In the genomic region with DNA sequence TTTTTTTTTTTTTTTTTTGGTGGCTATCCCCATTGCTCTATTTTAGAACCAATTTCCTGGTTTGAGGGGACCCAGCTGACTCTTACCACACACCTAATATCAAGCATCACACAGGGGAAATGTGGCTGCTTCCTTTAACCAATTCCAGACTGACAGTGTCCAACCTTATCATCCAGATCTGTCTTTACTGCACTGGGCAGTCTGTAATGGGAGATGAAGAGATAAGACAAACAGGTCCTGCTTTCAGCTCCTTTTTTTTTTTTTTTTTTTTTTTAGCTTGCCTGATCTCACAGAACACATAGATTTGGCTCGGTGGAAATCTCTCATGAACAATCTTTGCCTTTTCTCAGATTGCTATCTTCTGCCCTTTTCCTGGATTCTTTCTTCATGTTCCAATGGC, we compare ENCODE assay signal across 16 cellular contexts.
DNase-seq lines count a peak whose midpoint lies in the region; ATAC-seq and TF ChIP-seq lines count a peak whose summit lies in the region.
"Had no signal": no experiment of that assay in that cellular context is flagged by ENCODE, and none has a peak within 500 bp of the region (broad histone marks: within the 10 kb centered on the region; RNA-seq: fewer than 3 reads in every experiment).

No MANE protein-coding gene starts in this region.

- no peaks in the 10 kb centered on the region for H3F3A ChIP-seq in GM23338 (replicated peaks; ENCODE audit: low read depth)

- H3K4me3 ChIP-seq in GM23338 (no peak overlapping the region), prostate gland (no peak overlapping the region)

- ATAC-seq in GM23338 (no peak), Right ventricle myocardium inferior (no peak)

- no peak overlapping the region for H3K27ac Mint-ChIP-seq in GM23338
- H3K27ac Mint-ChIP-seq in chondrocyte (ENCODE audit: unreplicated experiment): no peak overlapping the region
- H3K27ac Mint-ChIP-seq: CD4-positive, alpha-beta memory T cell had no signal

- intact Hi-C loops in prostate gland (cut with DNase I) (no loop called here), Right ventricle myocardium inferior (cut with DNase I) (no loop called here)

- no peaks in the 10 kb centered on the region for H3K79me2 ChIP-seq in GM23338 (replicated peaks; ENCODE audit: insufficient read depth)

- H3K4me1 ChIP-seq in GM23338 (ENCODE audit: insufficient read depth): peaks cover 19% of the 10 kb centered on the region; the same call in 1 of the 2 replicates
- H3K4me1 ChIP-seq in prostate gland (replicated peaks): no peaks in the 10 kb centered on the region
- H3K4me1 ChIP-seq: Caco-2 had no signal

- no peaks in the 10 kb centered on the region for H3K9me3 ChIP-seq in prostate gland
- H3K9me3 ChIP-seq: Caco-2 had no signal

- 30% methylated on average over 1 of the region's 1 CpG for WGBS in prostate gland

- H3K27me3 ChIP-seq in GM23338 (ENCODE audit: insufficient read depth) (no peaks in the 10 kb centered on the region), prostate gland (replicated peaks; ENCODE audit: insufficient read depth) (no peaks in the 10 kb centered on the region)

- TF ChIP-seq CTCF in GM23338 (conservative IDR thresholded peaks at IDR 0.05; ENCODE audit: low read depth in 2 of 2) (no peak), chondrocyte (IDR thresholded peaks at IDR 0.05) (no peak), prostate gland (IDR thresholded peaks at IDR 0.05) (no peak)

- no peaks in the 10 kb centered on the region for H4K20me1 ChIP-seq in GM23338 (replicated peaks; ENCODE audit: insufficient read depth)

- H2AFZ ChIP-seq in GM23338: peak overlapping the region; percentile 47; the same call in 1 of the 2 replicates

- H3K27me3 Mint-ChIP-seq in GM23338 (ENCODE audit: insufficient read depth, low read depth, poor library complexity): no peaks in the 10 kb centered on the region
- peaks cover 12% of the 10 kb centered on the region for H3K27me3 Mint-ChIP-seq in chondrocyte (ENCODE audit: low read depth)
- H3K27me3 Mint-ChIP-seq: CD4-positive, alpha-beta memory T cell had no signal

- no peak for TF ChIP-seq POLR2A in prostate gland (IDR thresholded peaks at IDR 0.05)

- DNase-seq in GM23338 (ENCODE audit: low spot score): no peak
- DNase-seq in SK-N-DZ (ENCODE audit: low spot score): peak; percentile 81
- peak; percentile 81 for DNase-seq in islet precursor cell
- DNase-seq in chondrocyte (ENCODE audit: low spot score): no peak
- DNase-seq in prostate gland (ENCODE audit: low spot score): no peak
- no peak for DNase-seq in Right ventricle myocardium inferior (ENCODE audit: missing footprints)
- DNase-seq in DMS79 treated with DMSO at 0.1 percent for 48 hours (lab: John Stamatoyannopoulos, UW): no peak
- DNase-seq: C1 segment of cervical spinal cord; Caco-2; CD4-positive, alpha-beta memory T cell; DMS153; EL; GF-D8; GOT3; H7; HCEC 1CT had no signal

- no peak overlapping the region for H3K4me2 ChIP-seq in GM23338

- H3K36me3 Mint-ChIP-seq in GM23338 (ENCODE audit: low read depth) (no peaks in the 10 kb centered on the region), chondrocyte (ENCODE audit: low read depth) (no peaks in the 10 kb centered on the region)
- H3K36me3 Mint-ChIP-seq: CD4-positive, alpha-beta memory T cell had no signal

- H3K9me2 ChIP-seq in GM23338 (ENCODE audit: insufficient read depth): no peaks in the 10 kb centered on the region

- H3K9me3 Mint-ChIP-seq in GM23338: no peaks in the 10 kb centered on the region
- H3K9me3 Mint-ChIP-seq in chondrocyte (ENCODE audit: low read depth): no peaks in the 10 kb centered on the region

- H3K27ac ChIP-seq in GM23338 (ENCODE audit: low read depth) (no peak overlapping the region), prostate gland (no peak overlapping the region)

- H3K4me3 Mint-ChIP-seq in GM23338 (no peak overlapping the region), chondrocyte (ENCODE audit: unreplicated experiment) (no peak overlapping the region)
- H3K4me3 Mint-ChIP-seq: CD4-positive, alpha-beta memory T cell had no signal

- no peaks in the 10 kb centered on the region for H3K36me3 ChIP-seq in GM23338 (ENCODE audit: insufficient read depth)
- no peaks in the 10 kb centered on the region for H3K36me3 ChIP-seq in prostate gland

- H3K4me1 Mint-ChIP-seq in GM23338 (peaks cover 7% of the 10 kb centered on the region; the same call in 2 of the 3 replicates), chondrocyte (ENCODE audit: low read depth) (no peaks in the 10 kb centered on the region)
- H3K4me1 Mint-ChIP-seq: CD4-positive, alpha-beta memory T cell had no signal

TF ChIP-seq in GM23338, 12 proteins besides CTCF, POLR2A, EP300 and RAD21 (continues in another document):
- no peak for TF ChIP-seq ZNF331 (CRISPR knock-in tag; IDR thresholded peaks at IDR 0.05; ENCODE audit: low read depth)
- TF ChIP-seq, protein P1, sequence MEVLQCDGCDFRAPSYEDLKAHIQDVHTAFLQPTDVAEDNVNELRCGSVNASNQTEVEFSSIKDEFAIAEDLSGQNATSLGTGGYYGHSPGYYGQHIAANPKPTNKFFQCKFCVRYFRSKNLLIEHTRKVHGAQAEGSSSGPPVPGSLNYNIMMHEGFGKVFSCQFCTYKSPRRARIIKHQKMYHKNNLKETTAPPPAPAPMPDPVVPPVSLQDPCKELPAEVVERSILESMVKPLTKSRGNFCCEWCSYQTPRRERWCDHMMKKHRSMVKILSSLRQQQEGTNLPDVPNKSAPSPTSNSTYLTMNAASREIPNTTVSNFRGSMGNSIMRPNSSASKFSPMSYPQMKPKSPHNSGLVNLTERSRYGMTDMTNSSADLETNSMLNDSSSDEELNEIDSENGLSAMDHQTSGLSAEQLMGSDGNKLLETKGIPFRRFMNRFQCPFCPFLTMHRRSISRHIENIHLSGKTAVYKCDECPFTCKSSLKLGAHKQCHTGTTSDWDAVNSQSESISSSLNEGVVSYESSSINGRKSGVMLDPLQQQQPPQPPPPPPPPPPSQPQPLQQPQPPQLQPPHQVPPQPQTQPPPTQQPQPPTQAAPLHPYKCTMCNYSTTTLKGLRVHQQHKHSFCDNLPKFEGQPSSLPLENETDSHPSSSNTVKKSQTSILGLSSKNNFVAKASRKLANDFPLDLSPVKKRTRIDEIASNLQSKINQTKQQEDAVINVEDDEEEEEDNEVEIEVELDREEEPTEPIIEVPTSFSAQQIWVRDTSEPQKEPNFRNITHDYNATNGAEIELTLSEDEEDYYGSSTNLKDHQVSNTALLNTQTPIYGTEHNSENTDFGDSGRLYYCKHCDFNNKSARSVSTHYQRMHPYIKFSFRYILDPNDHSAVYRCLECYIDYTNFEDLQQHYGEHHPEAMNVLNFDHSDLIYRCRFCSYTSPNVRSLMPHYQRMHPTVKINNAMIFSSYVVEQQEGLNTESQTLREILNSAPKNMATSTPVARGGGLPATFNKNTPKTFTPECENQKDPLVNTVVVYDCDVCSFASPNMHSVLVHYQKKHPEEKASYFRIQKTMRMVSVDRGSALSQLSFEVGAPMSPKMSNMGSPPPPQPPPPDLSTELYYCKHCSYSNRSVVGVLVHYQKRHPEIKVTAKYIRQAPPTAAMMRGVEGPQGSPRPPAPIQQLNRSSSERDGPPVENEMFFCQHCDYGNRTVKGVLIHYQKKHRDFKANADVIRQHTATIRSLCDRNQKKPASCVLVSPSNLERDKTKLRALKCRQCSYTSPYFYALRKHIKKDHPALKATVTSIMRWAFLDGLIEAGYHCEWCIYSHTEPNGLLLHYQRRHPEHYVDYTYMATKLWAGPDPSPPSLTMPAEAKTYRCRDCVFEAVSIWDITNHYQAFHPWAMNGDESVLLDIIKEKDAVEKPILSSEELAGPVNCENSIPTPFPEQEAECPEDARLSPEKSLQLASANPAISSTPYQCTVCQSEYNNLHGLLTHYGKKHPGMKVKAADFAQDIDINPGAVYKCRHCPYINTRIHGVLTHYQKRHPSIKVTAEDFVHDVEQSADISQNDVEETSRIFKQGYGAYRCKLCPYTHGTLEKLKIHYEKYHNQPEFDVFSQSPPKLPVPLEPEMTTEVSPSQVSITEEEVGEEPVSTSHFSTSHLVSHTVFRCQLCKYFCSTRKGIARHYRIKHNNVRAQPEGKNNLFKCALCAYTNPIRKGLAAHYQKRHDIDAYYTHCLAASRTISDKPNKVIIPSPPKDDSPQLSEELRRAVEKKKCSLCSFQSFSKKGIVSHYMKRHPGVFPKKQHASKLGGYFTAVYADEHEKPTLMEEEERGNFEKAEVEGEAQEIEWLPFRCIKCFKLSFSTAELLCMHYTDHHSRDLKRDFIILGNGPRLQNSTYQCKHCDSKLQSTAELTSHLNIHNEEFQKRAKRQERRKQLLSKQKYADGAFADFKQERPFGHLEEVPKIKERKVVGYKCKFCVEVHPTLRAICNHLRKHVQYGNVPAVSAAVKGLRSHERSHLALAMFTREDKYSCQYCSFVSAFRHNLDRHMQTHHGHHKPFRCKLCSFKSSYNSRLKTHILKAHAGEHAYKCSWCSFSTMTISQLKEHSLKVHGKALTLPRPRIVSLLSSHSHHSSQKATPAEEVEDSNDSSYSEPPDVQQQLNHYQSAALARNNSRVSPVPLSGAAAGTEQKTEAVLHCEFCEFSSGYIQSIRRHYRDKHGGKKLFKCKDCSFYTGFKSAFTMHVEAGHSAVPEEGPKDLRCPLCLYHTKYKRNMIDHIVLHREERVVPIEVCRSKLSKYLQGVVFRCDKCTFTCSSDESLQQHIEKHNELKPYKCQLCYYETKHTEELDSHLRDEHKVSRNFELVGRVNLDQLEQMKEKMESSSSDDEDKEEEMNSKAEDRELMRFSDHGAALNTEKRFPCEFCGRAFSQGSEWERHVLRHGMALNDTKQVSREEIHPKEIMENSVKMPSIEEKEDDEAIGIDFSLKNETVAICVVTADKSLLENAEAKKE (CRISPR knock-in tag; IDR thresholded peaks at IDR 0.05): no peak
- no peak for TF ChIP-seq ZNF114 (CRISPR knock-in tag; IDR thresholded peaks at IDR 0.05)
- no peak for TF ChIP-seq EZH2phosphoT487 (IDR thresholded peaks at IDR 0.05; ENCODE audit: unreplicated experiment)
- no peak for TF ChIP-seq STAT1 (IDR thresholded peaks at IDR 0.05; ENCODE audit: unreplicated experiment)
- no peak for TF ChIP-seq ETS1 (IDR thresholded peaks at IDR 0.05)
- TF ChIP-seq POLR2AphosphoS5 (IDR thresholded peaks at IDR 0.05; ENCODE audit: low read depth): no peak
- TF ChIP-seq EZH2 (IDR thresholded peaks at IDR 0.05; ENCODE audit: low read depth, unreplicated experiment): no peak
- TF ChIP-seq JUNB (IDR thresholded peaks at IDR 0.05; ENCODE audit: unreplicated experiment): no peak

Comparison
In these comparisons a context has a peak if more than half of its experiments do, and no peak if none do; other contexts are left out.
1. DNase-seq: peak in SK-N-DZ (single experiment) and islet precursor cell (single experiment); none in GM23338 (single experiment), chondrocyte (single experiment), prostate gland (single experiment), Right ventricle myocardium inferior (single experiment) and DMS79 treated with DMSO at 0.1 percent for 48 hours (single experiment).